8 cellular contexts compared by ENCODE assay signal in genomic region chr17:21041753-21042433, GRCh38. TPM values are rescaled to one million over a fixed set of nuclear protein-coding genes. Genes with fewer than 3 reads are reported as not detected.
A peak's percentile ranks its signal among the peaks of the same experiment; 100 is the strongest.
DNase-seq lines count a peak whose midpoint lies in the region; ATAC-seq and TF ChIP-seq lines count a peak whose summit lies in the region.

No MANE protein-coding gene starts in this region.

- peak overlapping the region; percentile 79; the same call in 1 of the 2 replicates for H2BK120ac ChIP-seq in IMR-90 (ENCODE audit: low read depth, low read length)

- H3K9me1 ChIP-seq in IMR-90 (ENCODE audit: insufficient read depth, low read length) = peaks cover 18% of the 10 kb centered on the region

- no peak for TF ChIP-seq CTCF in IMR-90 (conservative IDR thresholded peaks at IDR 0.05; ENCODE audit: low read depth, low read length)

- POLR2A ChIA-PET in IMR-90 (lab: Charles Lee; ENCODE audit: unreplicated experiment) = interaction anchor here (0.6 kb wide), 1 partner anchor 78 kb away, joined by 3 read pairs; no protein-coding TSS in a partner anchor

- peaks cover 47% of the 10 kb centered on the region for H3K4me1 Mint-ChIP-seq in activated naive CD4-positive, alpha-beta T cell treated with anti-CD3 and anti-CD28 coated beads, Interleukin-2, amount 10 ng/mL, durations not matched to agents 7 days and 5 days

- peak overlapping the region; percentile 97 for H3K4ac ChIP-seq in IMR-90 (ENCODE audit: low read depth, low read length)

- H3K4me2 ChIP-seq in IMR-90 (ENCODE audit: low read depth, low read length) = peak overlapping the region; percentile 91

- intact Hi-C loops in IMR-90 (cut with micrococcal nuclease) = loop anchor here (1.0 to 5.0 kb wide), 3 partner anchors 120 to 242 kb away; partner anchors contain the start of genes MAP2K3 and TMEM11

- no peak for TF ChIP-seq RAD21 in IMR-90 (IDR thresholded peaks at IDR 0.05; ENCODE audit: low read length)

- CTCF ChIA-PET in IMR-90 (lab: Yijun Ruan, JAX) = no interaction called here
- CTCF ChIA-PET in activated naive CD4-positive, alpha-beta T cell treated with anti-CD3 and anti-CD28 coated beads, Interleukin-2, amount 10 ng/mL, durations not matched to agents 7 days and 5 days (lab: Charles Lee) = interaction anchor here (0.9 to 3.8 kb wide), 3 partner anchors 7 to 58 kb away, joined by 3 to 23 read pairs (median 17); no protein-coding TSS in a partner anchor

- DNase-seq in G401 (ENCODE audit: low spot score) = peak; percentile 66
- peak; percentile 61 for DNase-seq in IMR-90
- peak; percentile 87 for DNase-seq in SK-MEL-5 (ENCODE audit: low read depth, low spot score)
- DNase-seq in activated naive CD4-positive, alpha-beta T cell treated with anti-CD3 and anti-CD28 coated beads, Interleukin-2, amount 10 ng/mL, durations not matched to agents 7 days and 5 days = peak; percentile 82
- peak; percentile 86 for DNase-seq in glomerular visceral epithelial cell (ENCODE audit: extremely low spot score)
- DNase-seq in occipital lobe (lab: John Stamatoyannopoulos, UW) = peak; percentile 68
- no peak for DNase-seq in KBM-7

- peak overlapping the region; percentile 99 for H3K4me3 Mint-ChIP-seq in activated naive CD4-positive, alpha-beta T cell treated with anti-CD3 and anti-CD28 coated beads, Interleukin-2, amount 10 ng/mL, durations not matched to agents 7 days and 5 days

- peak overlapping the region; percentile 100 for H3K9ac ChIP-seq in IMR-90 (ENCODE audit: low read depth, low read length)

- H3K36me3 Mint-ChIP-seq in activated naive CD4-positive, alpha-beta T cell treated with anti-CD3 and anti-CD28 coated beads, Interleukin-2, amount 10 ng/mL, durations not matched to agents 7 days and 5 days = peaks cover 19% of the 10 kb centered on the region

- no peak for TF ChIP-seq POLR2A in IMR-90 (IDR thresholded peaks at IDR 0.05; ENCODE audit: low read depth, low read length)

- H3K9me3 ChIP-seq in IMR-90 (ENCODE audit: control insufficient read depth, insufficient read depth, low read length) (no peaks in the 10 kb centered on the region), thymus (ENCODE audit: control insufficient read depth) (no peaks in the 10 kb centered on the region)

- peak overlapping the region; percentile 100 for H2AK9ac ChIP-seq in IMR-90 (replicated peaks; ENCODE audit: low read depth, low read length, poor library complexity)

- dilution Hi-C loops in IMR-90 (cut with HindIII; ENCODE audit: low sequenced_read_pairs, unreplicated experiment) = no loop called here

- no peak overlapping the region for H2BK20ac ChIP-seq in IMR-90 (ENCODE audit: low read depth, low read length)

- H3K79me1 ChIP-seq in IMR-90 (ENCODE audit: low read depth in 1 of 2, low read length in 2 of 2) = peaks cover 0 to 22% of the 10 kb centered on the region in 2 experiments; a peak in 2 of 4 replicates

- in situ Hi-C loops in G401 (cut with HindIII; ENCODE audit: low sequenced_read_pairs) (no loop called here), IMR-90 (cut with MboI; ENCODE audit: low sequenced_read_pairs) (no loop called here), SK-MEL-5 (cut with HindIII; ENCODE audit: low pct_unique_long_range_greater_than_20kb, low sequenced_read_pairs) (no loop called here), KBM-7 (cut with MboI; ENCODE audit: low pct_unique_long_range_greater_than_20kb, low sequenced_read_pairs) (no loop called here)

- H2BK5ac ChIP-seq in IMR-90 (ENCODE audit: low read depth, low read length, poor library complexity, severe bottlenecking) = peak overlapping the region; percentile 100

- H3K27ac ChIP-seq in IMR-90 (ENCODE audit: insufficient read depth, low read length) (peak overlapping the region; percentile 99), thymus (ENCODE audit: low read depth) (peak overlapping the region; percentile 100)

- H3K4me1 ChIP-seq in IMR-90 (ENCODE audit: control insufficient read depth, insufficient read depth, low read length) (peaks cover 14% of the 10 kb centered on the region), thymus (ENCODE audit: control insufficient read depth, insufficient read depth, low read length) (peaks cover 18% of the 10 kb centered on the region)

- peak overlapping the region; percentile 98 for H2AK5ac ChIP-seq in IMR-90 (ENCODE audit: low read depth, low read length)

- H3K27me3 Mint-ChIP-seq in activated naive CD4-positive, alpha-beta T cell treated with anti-CD3 and anti-CD28 coated beads, Interleukin-2, amount 10 ng/mL, durations not matched to agents 7 days and 5 days = no peaks in the 10 kb centered on the region

- H4K8ac ChIP-seq in IMR-90 (ENCODE audit: low read depth in 2 of 2, low read length in 2 of 2) = peak overlapping the region; percentile 96 to 98

- peak overlapping the region; percentile 82 for H3K23ac ChIP-seq in IMR-90 (ENCODE audit: low read depth, low read length)

- 0% methylated on average over 2 of the region's 45 CpGs; no CpG with 5 or more reads in 1 of the 2 experiments for WGBS in IMR-90 (ENCODE audit: extremely low coverage in 2 of 2, insufficient read length in 1 of 2), 2 experiments
- under 1% methylated on average over 45 of the region's 45 CpGs for WGBS in thymus

- H4K20me1 ChIP-seq in IMR-90 (ENCODE audit: insufficient read depth, low read length) = peaks cover 56% of the 10 kb centered on the region

- H3K36me3 ChIP-seq in IMR-90 (ENCODE audit: control insufficient read depth, insufficient read depth, low read length) (peaks cover 5% of the 10 kb centered on the region), thymus (ENCODE audit: control insufficient read depth, insufficient read depth) (peaks cover 6% of the 10 kb centered on the region)

- peak overlapping the region; percentile 97 for H3K27ac Mint-ChIP-seq in activated naive CD4-positive, alpha-beta T cell treated with anti-CD3 and anti-CD28 coated beads, Interleukin-2, amount 10 ng/mL, durations not matched to agents 7 days and 5 days

- peak; percentile 41 for ATAC-seq in IMR-90 (ENCODE audit: low read depth)

- peak overlapping the region; percentile 83 for H3K56ac ChIP-seq in IMR-90 (ENCODE audit: extremely low read depth, insufficient read depth, low read length)

- H3K4me3 ChIP-seq in IMR-90 (ENCODE audit: insufficient read depth, low read depth, low read length) = peak overlapping the region; percentile 96
- H3K4me3 ChIP-seq in thymus (ENCODE audit: low read length) = peak overlapping the region; percentile 99

- peak overlapping the region; percentile 97 for H3K14ac ChIP-seq in IMR-90 (replicated peaks; ENCODE audit: low read depth, low read length)

- H3K27me3 ChIP-seq in IMR-90 (ENCODE audit: control insufficient read depth, insufficient read depth, low read length) (no peaks in the 10 kb centered on the region), thymus (ENCODE audit: control insufficient read depth, insufficient read depth) (no peaks in the 10 kb centered on the region)

- no TSS peak for BruUV-seq in IMR-90 (replicated peaks; lab: Mats Ljungman, UMichigan)

- H2BK15ac ChIP-seq in IMR-90 (ENCODE audit: low read depth, low read length) = no peak overlapping the region

- H3K18ac ChIP-seq in IMR-90 (ENCODE audit: low read depth, low read length) = peak overlapping the region; percentile 91; the same call in 1 of the 2 replicates

- peak overlapping the region; percentile 90; the same call in 1 of the 2 replicates for H4K5ac ChIP-seq in IMR-90 (ENCODE audit: low read depth, low read length)

- peak overlapping the region; percentile 61 for H2AFZ ChIP-seq in IMR-90 (replicated peaks; ENCODE audit: low read length, poor library complexity)

- H4K91ac ChIP-seq in IMR-90 (ENCODE audit: insufficient read depth, low read depth, low read length) = no peak overlapping the region

- H3K9me3 Mint-ChIP-seq in activated naive CD4-positive, alpha-beta T cell treated with anti-CD3 and anti-CD28 coated beads, Interleukin-2, amount 10 ng/mL, durations not matched to agents 7 days and 5 days = no peaks in the 10 kb centered on the region

TF ChIP-seq in IMR-90, 13 proteins besides CTCF, POLR2A, EP300 and RAD21:
- TF ChIP-seq MAZ (IDR thresholded peaks at IDR 0.05; ENCODE audit: borderline replicate concordance, low read depth, low read length) (peak; percentile 45; the same call in 1 of the 2 replicates), FOS (IDR thresholded peaks at IDR 0.05; ENCODE audit: low read depth, low read length) (no peak)

RNA-seq across cellular contexts. Expression of gene USP22, which starts 0.9 kb away (rescaled TPM):
- 250 and 300 TPM in 2 replicates for total RNA-seq in G401 (2014; rRNA removed; shearing (Covaris generic))
- total RNA-seq in IMR-90 (2012; rRNA removed) (250 and 319 TPM in 2 replicates), occipital lobe (342 TPM)
- polyA plus RNA-seq in IMR-90 (2012; rRNA removed) (161 and 173 TPM in 2 replicates), thymus (52.5 TPM)
- 91.3 and 126 TPM in 2 replicates for polyA plus RNA-seq in IMR-90 (2012; cell fraction: cytosol; rRNA removed)
- 154 and 168 TPM in 2 replicates for polyA plus RNA-seq in IMR-90 (2012; cell fraction: nucleus; rRNA removed; ENCODE audit: low replicate concordance)
- 208 and 210 TPM in 2 replicates for total RNA-seq in SK-MEL-5 (2014; rRNA removed; shearing (Covaris generic))
- polyA plus RNA-seq in SK-MEL-5 (2015; cell fraction: cytosol; rRNA removed) = 226 and 276 TPM in 2 replicates
- 182 and 185 TPM in 2 replicates for polyA plus RNA-seq in SK-MEL-5 (2015; cell fraction: nucleus; rRNA removed)
